12 cellular contexts compared by ENCODE assay signal in genomic region chr12:4911316-4911994, GRCh38. TPM values are rescaled to one million over a fixed set of nuclear protein-coding genes. Genes with fewer than 3 reads are reported as not detected.
DNase-seq lines count a peak whose midpoint lies in the region; ATAC-seq and TF ChIP-seq lines count a peak whose summit lies in the region.
"Had no signal": no experiment of that assay in that cellular context is flagged by ENCODE, and none has a peak within 500 bp of the region (broad histone marks: within the 10 kb centered on the region; RNA-seq: fewer than 3 reads in every experiment).

No MANE protein-coding gene starts in this region.

- peak; percentile 61 for DNase-seq in activated effector memory CD4-positive, alpha-beta T cell treated with anti-CD3 and anti-CD28 coated beads, Interleukin-2, amount 50 U/mL, for 16 hours
- DNase-seq in activated effector memory CD4-positive, alpha-beta T cell treated with Interleukin-2 at 50 U/mL for 16 hours, result no peak
- DNase-seq in WTC11 (ENCODE audit: low spot score), result peak; percentile 10
- DNase-seq in immature natural killer cell, result no peak
- no peak for DNase-seq in stomach
- DNase-seq in GDM1 (lab: John Stamatoyannopoulos, UW), result no peak
- no peak for DNase-seq in body of pancreas
- DNase-seq: stimulated activated CD4-positive, alpha-beta T cell treated with anti-CD3 and anti-CD28 coated beads, Interleukin-12 subunit alpha, Interleukin-12 subunit beta, amount 100 ng/mL, for 4 hours had no signal

- H3K36me3 ChIP-seq in stomach (no peaks in the 10 kb centered on the region), body of pancreas (replicated peaks in 1 of 2; ENCODE audit: insufficient read depth in 1 of 2, low read depth in 2 of 2) (no peaks in the 10 kb centered on the region)

- H3K4me1 Mint-ChIP-seq in WTC11, result peaks cover 13% of the 10 kb centered on the region
- H3K4me1 Mint-ChIP-seq in immature natural killer cell, result peaks cover 14 to 23% of the 10 kb centered on the region in 2 donors

- H3K27ac Mint-ChIP-seq in WTC11, result no peak overlapping the region
- no peak overlapping the region for H3K27ac Mint-ChIP-seq in immature natural killer cell

- 30 to 71% (median 43%) methylated on average over 34 to 61 of the region's 61 CpGs for WGBS in stomach, 5 donors
- 33 to 77% methylated on average over 15 to 51 of the region's 61 CpGs for WGBS in body of pancreas, 2 donors

- ATAC-seq in WTC11 (no peak), HG03520 (IDR thresholded peaks at IDR 0.05; ENCODE audit: unreplicated experiment) (no peak), body of pancreas (no peak)
- ATAC-seq: Right ventricle myocardium inferior had no signal

- H3K27me3 Mint-ChIP-seq in WTC11 (ENCODE audit: low read depth), result peaks cover 24% of the 10 kb centered on the region
- H3K27me3 Mint-ChIP-seq in immature natural killer cell (ENCODE audit: low read depth in 3 of 3), result peaks cover 5 to 22% (median 13%) of the 10 kb centered on the region in 3 donors

- H3K4me3 Mint-ChIP-seq in WTC11 (peak overlapping the region; percentile 48), immature natural killer cell (peak overlapping the region; percentile 52 to 74 (median 64))

- peak overlapping the region in 1 of 5 donors; percentile 39 for H3K27ac ChIP-seq in stomach
- H3K27ac ChIP-seq in body of pancreas, result no peak overlapping the region

- no peaks in the 10 kb centered on the region for H3K9me3 ChIP-seq in stomach
- no peaks in the 10 kb centered on the region for H3K9me3 ChIP-seq in body of pancreas

- CTCF ChIA-PET in WTC11 (lab: Charles Lee), result interaction anchor here (1.3 to 5.8 kb wide), 6 partner anchors 8 to 528 kb away, joined by 3 to 37 read pairs (median 11); no protein-coding TSS in a partner anchor

- H3K4me1 ChIP-seq in stomach, result peaks cover 16 to 31% (median 28%) of the 10 kb centered on the region in 4 donors
- peaks cover 23% of the 10 kb centered on the region for H3K4me1 ChIP-seq in body of pancreas

- peaks cover 6% of the 10 kb centered on the region for H3K9me3 Mint-ChIP-seq in WTC11
- peaks cover 0 to 6% (median 0%) of the 10 kb centered on the region in 6 donors for H3K9me3 Mint-ChIP-seq in immature natural killer cell

- POLR2A ChIA-PET in WTC11 (lab: Charles Lee), result no interaction called here

- TF ChIP-seq EP300 in stomach (IDR thresholded peaks at IDR 0.05), result no peak

- H3K4me3 ChIP-seq in stomach, result peak overlapping the region; percentile 48 to 54 (median 51)
- no peak overlapping the region for H3K4me3 ChIP-seq in body of pancreas

- H3K27me3 ChIP-seq in stomach (peaks cover 11 to 99% (median 46%) of the 10 kb centered on the region in 3 donors), body of pancreas (peaks cover 0 to 14% of the 10 kb centered on the region in 2 donors)

- intact Hi-C loops in stomach (cut with DNase I; ENCODE audit: low total_unique reads), result no loop called here
- intact Hi-C loops in body of pancreas (cut with DNase I), result no loop called here

- H3K36me3 Mint-ChIP-seq in WTC11, result peaks cover 11% of the 10 kb centered on the region
- peaks cover 0 to 7% (median 7%) of the 10 kb centered on the region in 3 donors for H3K36me3 Mint-ChIP-seq in immature natural killer cell

- TF ChIP-seq CTCF in WTC11 (IDR thresholded peaks at IDR 0.05) (no peak), stomach (IDR thresholded peaks at IDR 0.05) (no peak), body of pancreas (IDR thresholded peaks at IDR 0.05) (no peak)

- no peak for TF ChIP-seq POLR2A in stomach (IDR thresholded peaks at IDR 0.05)
- TF ChIP-seq POLR2A in body of pancreas (IDR thresholded peaks at IDR 0.05), result no peak

TF ChIP-seq in WTC11, 78 proteins besides CTCF, POLR2A, EP300 and RAD21 (continues in another document):
- TF ChIP-seq EMX1 (CRISPR knock-in tag; IDR thresholded peaks at IDR 0.05) (no peak), JUN (CRISPR knock-in tag; IDR thresholded peaks at IDR 0.05) (no peak), TP53 (CRISPR knock-in tag; IDR thresholded peaks at IDR 0.05) (no peak), TEAD4 (CRISPR knock-in tag; IDR thresholded peaks at IDR 0.05) (no peak), ELF4 (CRISPR knock-in tag; IDR thresholded peaks at IDR 0.05; ENCODE audit: low read depth) (no peak), SMAD3 (CRISPR knock-in tag; IDR thresholded peaks at IDR 0.05; ENCODE audit: borderline replicate concordance) (no peak), IRF2 (CRISPR knock-in tag; IDR thresholded peaks at IDR 0.05; ENCODE audit: borderline replicate concordance, low read depth) (no peak), CREM (CRISPR knock-in tag; IDR thresholded peaks at IDR 0.05) (no peak), NR3C1 (CRISPR knock-in tag; conservative IDR thresholded peaks at IDR 0.05; ENCODE audit: low read depth) (no peak), ATF3 (CRISPR knock-in tag; conservative IDR thresholded peaks at IDR 0.05) (no peak), CREB1 (CRISPR knock-in tag; IDR thresholded peaks at IDR 0.05) (no peak)
- TF ChIP-seq, protein P1, sequence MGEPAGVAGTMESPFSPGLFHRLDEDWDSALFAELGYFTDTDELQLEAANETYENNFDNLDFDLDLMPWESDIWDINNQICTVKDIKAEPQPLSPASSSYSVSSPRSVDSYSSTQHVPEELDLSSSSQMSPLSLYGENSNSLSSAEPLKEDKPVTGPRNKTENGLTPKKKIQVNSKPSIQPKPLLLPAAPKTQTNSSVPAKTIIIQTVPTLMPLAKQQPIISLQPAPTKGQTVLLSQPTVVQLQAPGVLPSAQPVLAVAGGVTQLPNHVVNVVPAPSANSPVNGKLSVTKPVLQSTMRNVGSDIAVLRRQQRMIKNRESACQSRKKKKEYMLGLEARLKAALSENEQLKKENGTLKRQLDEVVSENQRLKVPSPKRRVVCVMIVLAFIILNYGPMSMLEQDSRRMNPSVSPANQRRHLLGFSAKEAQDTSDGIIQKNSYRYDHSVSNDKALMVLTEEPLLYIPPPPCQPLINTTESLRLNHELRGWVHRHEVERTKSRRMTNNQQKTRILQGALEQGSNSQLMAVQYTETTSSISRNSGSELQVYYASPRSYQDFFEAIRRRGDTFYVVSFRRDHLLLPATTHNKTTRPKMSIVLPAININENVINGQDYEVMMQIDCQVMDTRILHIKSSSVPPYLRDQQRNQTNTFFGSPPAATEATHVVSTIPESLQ (CRISPR knock-in tag; IDR thresholded peaks at IDR 0.05), result no peak
- TF ChIP-seq, protein P2, sequence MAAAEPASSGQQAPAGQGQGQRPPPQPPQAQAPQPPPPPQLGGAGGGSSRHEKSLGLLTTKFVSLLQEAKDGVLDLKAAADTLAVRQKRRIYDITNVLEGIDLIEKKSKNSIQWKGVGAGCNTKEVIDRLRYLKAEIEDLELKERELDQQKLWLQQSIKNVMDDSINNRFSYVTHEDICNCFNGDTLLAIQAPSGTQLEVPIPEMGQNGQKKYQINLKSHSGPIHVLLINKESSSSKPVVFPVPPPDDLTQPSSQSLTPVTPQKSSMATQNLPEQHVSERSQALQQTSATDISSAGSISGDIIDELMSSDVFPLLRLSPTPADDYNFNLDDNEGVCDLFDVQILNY (CRISPR knock-in tag; IDR thresholded peaks at IDR 0.05), result no peak
- TF ChIP-seq, protein P3, sequence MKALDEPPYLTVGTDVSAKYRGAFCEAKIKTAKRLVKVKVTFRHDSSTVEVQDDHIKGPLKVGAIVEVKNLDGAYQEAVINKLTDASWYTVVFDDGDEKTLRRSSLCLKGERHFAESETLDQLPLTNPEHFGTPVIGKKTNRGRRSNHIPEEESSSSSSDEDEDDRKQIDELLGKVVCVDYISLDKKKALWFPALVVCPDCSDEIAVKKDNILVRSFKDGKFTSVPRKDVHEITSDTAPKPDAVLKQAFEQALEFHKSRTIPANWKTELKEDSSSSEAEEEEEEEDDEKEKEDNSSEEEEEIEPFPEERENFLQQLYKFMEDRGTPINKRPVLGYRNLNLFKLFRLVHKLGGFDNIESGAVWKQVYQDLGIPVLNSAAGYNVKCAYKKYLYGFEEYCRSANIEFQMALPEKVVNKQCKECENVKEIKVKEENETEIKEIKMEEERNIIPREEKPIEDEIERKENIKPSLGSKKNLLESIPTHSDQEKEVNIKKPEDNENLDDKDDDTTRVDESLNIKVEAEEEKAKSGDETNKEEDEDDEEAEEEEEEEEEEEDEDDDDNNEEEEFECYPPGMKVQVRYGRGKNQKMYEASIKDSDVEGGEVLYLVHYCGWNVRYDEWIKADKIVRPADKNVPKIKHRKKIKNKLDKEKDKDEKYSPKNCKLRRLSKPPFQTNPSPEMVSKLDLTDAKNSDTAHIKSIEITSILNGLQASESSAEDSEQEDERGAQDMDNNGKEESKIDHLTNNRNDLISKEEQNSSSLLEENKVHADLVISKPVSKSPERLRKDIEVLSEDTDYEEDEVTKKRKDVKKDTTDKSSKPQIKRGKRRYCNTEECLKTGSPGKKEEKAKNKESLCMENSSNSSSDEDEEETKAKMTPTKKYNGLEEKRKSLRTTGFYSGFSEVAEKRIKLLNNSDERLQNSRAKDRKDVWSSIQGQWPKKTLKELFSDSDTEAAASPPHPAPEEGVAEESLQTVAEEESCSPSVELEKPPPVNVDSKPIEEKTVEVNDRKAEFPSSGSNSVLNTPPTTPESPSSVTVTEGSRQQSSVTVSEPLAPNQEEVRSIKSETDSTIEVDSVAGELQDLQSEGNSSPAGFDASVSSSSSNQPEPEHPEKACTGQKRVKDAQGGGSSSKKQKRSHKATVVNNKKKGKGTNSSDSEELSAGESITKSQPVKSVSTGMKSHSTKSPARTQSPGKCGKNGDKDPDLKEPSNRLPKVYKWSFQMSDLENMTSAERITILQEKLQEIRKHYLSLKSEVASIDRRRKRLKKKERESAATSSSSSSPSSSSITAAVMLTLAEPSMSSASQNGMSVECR (CRISPR knock-in tag; IDR thresholded peaks at IDR 0.05; ENCODE audit: borderline replicate concordance), result no peak
- TF ChIP-seq, protein P4, sequence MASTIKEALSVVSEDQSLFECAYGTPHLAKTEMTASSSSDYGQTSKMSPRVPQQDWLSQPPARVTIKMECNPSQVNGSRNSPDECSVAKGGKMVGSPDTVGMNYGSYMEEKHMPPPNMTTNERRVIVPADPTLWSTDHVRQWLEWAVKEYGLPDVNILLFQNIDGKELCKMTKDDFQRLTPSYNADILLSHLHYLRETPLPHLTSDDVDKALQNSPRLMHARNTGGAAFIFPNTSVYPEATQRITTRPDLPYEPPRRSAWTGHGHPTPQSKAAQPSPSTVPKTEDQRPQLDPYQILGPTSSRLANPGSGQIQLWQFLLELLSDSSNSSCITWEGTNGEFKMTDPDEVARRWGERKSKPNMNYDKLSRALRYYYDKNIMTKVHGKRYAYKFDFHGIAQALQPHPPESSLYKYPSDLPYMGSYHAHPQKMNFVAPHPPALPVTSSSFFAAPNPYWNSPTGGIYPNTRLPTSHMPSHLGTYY (CRISPR knock-in tag; IDR thresholded peaks at IDR 0.05), result no peak

RNA-seq across cellular contexts. Expression of gene KCNA1, which starts 1.8 kb away (rescaled TPM):
- total RNA-seq in WTC11 (2021) (0.04 to 0.11 TPM (median 0.07 TPM) in 3 replicates), stomach (1 to 10 TPM in 2 of 5 donors, under 1 TPM in 1, not detected in 2; 0.58 to 5.4 (median 3.3) TPM), body of pancreas (under 1 TPM in 1 of 2 donors, not detected in 1; under 0.01 TPM)
- polyA plus RNA-seq in immature natural killer cell (not detected), stomach (under 1 TPM in 1 of 3 donors, not detected in 2; 0.15 TPM)
- total RNA-seq: M059J, Right ventricle myocardium inferior had no signal
- polyA plus RNA-seq: BJ had no signal

Comparison
In these comparisons a context has a peak if more than half of its experiments do, and no peak if none do; other contexts are left out.
1. DNase-seq: peak in activated effector memory CD4-positive, alpha-beta T cell treated with anti-CD3 and anti-CD28 coated beads, Interleukin-2, amount 50 U/mL, for 16 hours (single experiment) and WTC11 (single experiment); none in activated effector memory CD4-positive, alpha-beta T cell treated with Interleukin-2 at 50 U/mL for 16 hours (single experiment), immature natural killer cell (0 of 3), stomach (single experiment), GDM1 (single experiment) and body of pancreas (0 of 4).
2. H3K4me3 ChIP-seq: peak in stomach (4 of 4); none in body of pancreas (0 of 2).